16 cellular contexts compared by ENCODE assay signal in the genomic region with DNA sequence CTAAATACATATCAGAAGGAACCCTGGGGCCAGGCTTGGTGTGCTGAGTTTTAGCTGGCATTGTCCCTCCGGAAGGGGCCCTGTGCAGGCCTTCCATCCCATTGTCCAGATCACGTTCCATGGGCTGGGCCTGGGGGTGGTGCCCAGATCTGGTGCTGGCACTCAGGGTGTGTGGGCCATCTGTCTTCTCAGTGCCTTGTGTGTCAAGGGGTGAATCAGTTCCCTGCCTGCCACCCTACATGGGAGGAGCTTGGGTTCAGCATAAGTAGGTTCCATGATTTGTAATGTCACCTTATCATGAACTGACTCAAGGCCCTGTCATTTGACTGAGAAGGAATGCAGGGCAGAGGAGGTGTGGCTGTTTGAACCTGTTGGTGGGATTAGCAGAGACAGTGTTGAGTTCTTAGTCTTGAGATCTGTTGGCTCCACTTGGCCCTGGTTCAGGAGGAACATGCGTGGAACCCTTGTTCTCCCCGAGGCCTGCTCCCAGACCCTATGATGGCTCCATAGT.
DNase-seq lines count a peak whose midpoint lies in the region; ATAC-seq, FAIRE-seq and TF ChIP-seq lines count a peak whose summit lies in the region.
"Had no signal": no experiment of that assay in that cellular context is flagged by ENCODE, and none has a peak within 500 bp of the region (broad histone marks: within the 10 kb centered on the region; RNA-seq: fewer than 3 reads in every experiment).

No MANE protein-coding gene starts in this region.

- no peak overlapping the region for H3K4me3 Mint-ChIP-seq in activated CD4-positive, alpha-beta T cell treated with anti-CD3 and anti-CD28 coated beads, Interleukin-2, amount 10 ng/mL, durations not matched to agents 24 days and 14 days
- H3K4me3 Mint-ChIP-seq: nephron progenitor cell; stimulated activated naive CD8-positive, alpha-beta T cell treated with anti-CD3 and anti-CD28 coated beads, Interleukin-15, amount 100 ng/mL, for 72 hours had no signal

- intact Hi-C loops in activated CD4-positive, alpha-beta T cell treated with anti-CD3 and anti-CD28 coated beads, Interleukin-2, amount 10 ng/mL, durations not matched to agents 24 days and 14 days (cut with micrococcal nuclease), result no loop called here
- intact Hi-C loops in esophagus muscularis mucosa (cut with DNase I), result no loop called here
- intact Hi-C loops in spleen (cut with DNase I; ENCODE audit: low total_unique reads), result no loop called here

- no peaks in the 10 kb centered on the region for H3K36me3 ChIP-seq in esophagus muscularis mucosa
- no peaks in the 10 kb centered on the region for H3K36me3 ChIP-seq in spleen
- no peaks in the 10 kb centered on the region for H3K36me3 ChIP-seq in hepatocyte (replicated peaks; ENCODE audit: insufficient read depth, low read depth)
- H3K36me3 ChIP-seq: lower lobe of right lung had no signal

- peaks cover 0 to 14% (median 11%) of the 10 kb centered on the region in 4 donors for H3K4me1 ChIP-seq in esophagus muscularis mucosa
- peaks cover 0 to 16% (median 0%) of the 10 kb centered on the region in 6 donors for H3K4me1 ChIP-seq in spleen
- H3K4me1 ChIP-seq in hepatocyte (ENCODE audit: insufficient read depth), result no peaks in the 10 kb centered on the region
- H3K4me1 ChIP-seq: A549, lower lobe of right lung had no signal

- no peak for ATAC-seq in HG02852 (IDR thresholded peaks at IDR 0.05; ENCODE audit: unreplicated experiment)
- ATAC-seq: A549; lower lobe of right lung; stimulated activated naive CD8-positive, alpha-beta T cell treated with anti-CD3 and anti-CD28 coated beads, Interleukin-15, amount 100 ng/mL, for 72 hours had no signal

- no peaks in the 10 kb centered on the region for H3K79me2 ChIP-seq in hepatocyte

- H3K27ac ChIP-seq in esophagus muscularis mucosa (replicated peaks in 1 of 4), result no peak overlapping the region
- no peak overlapping the region for H3K27ac ChIP-seq in spleen
- no peak overlapping the region for H3K27ac ChIP-seq in hepatocyte
- H3K27ac ChIP-seq: A549, lower lobe of right lung had no signal

- H3K27me3 ChIP-seq in esophagus muscularis mucosa (no peaks in the 10 kb centered on the region), spleen (replicated peaks in 1 of 7) (peaks cover 0 to 7% (median 0%) of the 10 kb centered on the region in 7 donors), hepatocyte (no peaks in the 10 kb centered on the region)

- H3K9me3 Mint-ChIP-seq in activated CD4-positive, alpha-beta T cell treated with anti-CD3 and anti-CD28 coated beads, Interleukin-2, amount 10 ng/mL, durations not matched to agents 24 days and 14 days, result no peaks in the 10 kb centered on the region
- H3K9me3 Mint-ChIP-seq: nephron progenitor cell; stimulated activated naive CD8-positive, alpha-beta T cell treated with anti-CD3 and anti-CD28 coated beads, Interleukin-15, amount 100 ng/mL, for 72 hours had no signal

- no peak overlapping the region for H3K4me3 ChIP-seq in esophagus muscularis mucosa
- no peak overlapping the region for H3K4me3 ChIP-seq in spleen
- no peak overlapping the region for H3K4me3 ChIP-seq in hepatocyte
- H3K4me3 ChIP-seq: A549, lower lobe of right lung had no signal

- H3K9me3 ChIP-seq in esophagus muscularis mucosa, result no peaks in the 10 kb centered on the region
- H3K9me3 ChIP-seq in spleen, result no peaks in the 10 kb centered on the region
- H3K9me3 ChIP-seq in hepatocyte (ENCODE audit: low read depth), result no peaks in the 10 kb centered on the region
- H3K9me3 ChIP-seq: A549, lower lobe of right lung had no signal

- no peak overlapping the region for H3K27ac Mint-ChIP-seq in activated CD4-positive, alpha-beta T cell treated with anti-CD3 and anti-CD28 coated beads, Interleukin-2, amount 10 ng/mL, durations not matched to agents 24 days and 14 days
- H3K27ac Mint-ChIP-seq: nephron progenitor cell; stimulated activated naive CD8-positive, alpha-beta T cell treated with anti-CD3 and anti-CD28 coated beads, Interleukin-15, amount 100 ng/mL, for 72 hours had no signal

- no peak for FAIRE-seq in RCC 7860 (lab: Jason Lieb, UNC)
- FAIRE-seq: A549, colon, H1 had no signal

- no peak overlapping the region for H3K4me2 ChIP-seq in hepatocyte
- H3K4me2 ChIP-seq: A549 had no signal

- H3K9me2 ChIP-seq in hepatocyte (replicated peaks; ENCODE audit: insufficient read depth), result no peaks in the 10 kb centered on the region

- H3K36me3 Mint-ChIP-seq in activated CD4-positive, alpha-beta T cell treated with anti-CD3 and anti-CD28 coated beads, Interleukin-2, amount 10 ng/mL, durations not matched to agents 24 days and 14 days (ENCODE audit: low read depth), result no peaks in the 10 kb centered on the region

- no peaks in the 10 kb centered on the region for H3K4me1 Mint-ChIP-seq in activated CD4-positive, alpha-beta T cell treated with anti-CD3 and anti-CD28 coated beads, Interleukin-2, amount 10 ng/mL, durations not matched to agents 24 days and 14 days
- H3K4me1 Mint-ChIP-seq: stimulated activated naive CD8-positive, alpha-beta T cell treated with anti-CD3 and anti-CD28 coated beads, Interleukin-15, amount 100 ng/mL, for 72 hours had no signal

- TF ChIP-seq EP300 in esophagus muscularis mucosa (IDR thresholded peaks at IDR 0.05), result no peak

- no peak for TF ChIP-seq CTCF in esophagus muscularis mucosa (IDR thresholded peaks at IDR 0.05)
- TF ChIP-seq CTCF in spleen (IDR thresholded peaks at IDR 0.05 in 8 of 11, conservative IDR thresholded peaks at IDR 0.05 in 3 of 11), result no peak
- no peak for TF ChIP-seq CTCF in hepatocyte (IDR thresholded peaks at IDR 0.05; ENCODE audit: poor library complexity)

- H4K20me1 ChIP-seq in hepatocyte (ENCODE audit: insufficient read depth, poor library complexity, severe bottlenecking), result no peaks in the 10 kb centered on the region

- H2AFZ ChIP-seq in hepatocyte, result no peak overlapping the region

- peak; percentile 12 for DNase-seq in activated CD4-positive, alpha-beta T cell treated with anti-CD3 and anti-CD28 coated beads for 48 hours
- DNase-seq in activated CD4-positive, alpha-beta T cell treated with anti-CD3 and anti-CD28 coated beads, Interleukin-2, amount 10 ng/mL, durations not matched to agents 24 days and 14 days, result no peak
- DNase-seq in RCC 7860 (ENCODE audit: low spot score) (peak; percentile 43), esophagus muscularis mucosa (ENCODE audit: extremely low spot score) (peak; percentile 77), spleen (peak; percentile 25), hepatocyte (ENCODE audit: low spot score) (no peak), kidney glomerular epithelial cell (lab: John Stamatoyannopoulos, UW) (no peak)
- DNase-seq: hypothalamus, NCI-H146, nephron progenitor cell had no signal

- peaks cover 11% of the 10 kb centered on the region for H3K27me3 Mint-ChIP-seq in activated CD4-positive, alpha-beta T cell treated with anti-CD3 and anti-CD28 coated beads, Interleukin-2, amount 10 ng/mL, durations not matched to agents 24 days and 14 days
- H3K27me3 Mint-ChIP-seq: stimulated activated naive CD8-positive, alpha-beta T cell treated with anti-CD3 and anti-CD28 coated beads, Interleukin-15, amount 100 ng/mL, for 72 hours had no signal

- 82% methylated on average over 4 of the region's 4 CpGs for WGBS in esophagus muscularis mucosa
- 93 to 100% (median 100%) methylated on average over 4 of the region's 4 CpGs for whole genome bisulfite sequencing in spleen, 5 donors
- WGBS in hepatocyte (ENCODE audit: low lambda C conversion rate, missing lambda C conversion rate), result 92% methylated on average over 4 of the region's 4 CpGs

- no peak for TF ChIP-seq POLR2A in esophagus muscularis mucosa (IDR thresholded peaks at IDR 0.05; ENCODE audit: low read depth)
- TF ChIP-seq POLR2A in spleen (IDR thresholded peaks at IDR 0.05), result no peak

Comparison
In these comparisons a context has a peak if more than half of its experiments do, and no peak if none do; other contexts are left out.
1. DNase-seq: peak in activated CD4-positive, alpha-beta T cell treated with anti-CD3 and anti-CD28 coated beads for 48 hours (single experiment), RCC 7860 (single experiment), esophagus muscularis mucosa (single experiment) and spleen (single experiment); none in activated CD4-positive, alpha-beta T cell treated with anti-CD3 and anti-CD28 coated beads, Interleukin-2, amount 10 ng/mL, durations not matched to agents 24 days and 14 days (single experiment), hepatocyte (single experiment) and kidney glomerular epithelial cell (single experiment).